27 cellular contexts compared by ENCODE assay signal in genomic region chr4:74018116-74018515, GRCh38. TPM values are rescaled to one million over a fixed set of nuclear protein-coding genes. Genes with fewer than 3 reads are reported as not detected.
"Had no signal": no experiment of that assay in that cellular context is flagged by ENCODE, and none has a peak within 500 bp of the region (broad histone marks: within the 10 kb centered on the region; RNA-seq: fewer than 3 reads in every experiment).

No MANE protein-coding gene starts in this region.

- H3K27me3 ChIP-seq: ascending aorta had no signal

- H3K27ac ChIP-seq: ascending aorta, SK-N-MC had no signal

- H3K4me3 ChIP-seq: ascending aorta, SK-N-MC had no signal

- ATAC-seq: activated naive CD8-positive, alpha-beta T cell treated with anti-CD3 and anti-CD28 coated beads, Interleukin-2, amount 50 U/mL, for 24 hours; Panc1; Right ventricle myocardium inferior; T-cell had no signal

- H3K4me1 ChIP-seq: ascending aorta had no signal

- H3K36me3 ChIP-seq: ascending aorta had no signal

- DNase-seq: activated B cell treated with CpG ODN at 0.5 μM for 24 hours; activated CD4-positive, alpha-beta memory T cell treated with anti-CD3 and anti-CD28 coated beads for 36 hours; activated CD4-positive, alpha-beta T cell treated with anti-CD3 and anti-CD28 coated beads, Interleukin-2, amount 10 ng/mL, durations not matched to agents 7 days and 5 days; activated CD8-positive, alpha-beta memory T cell treated with anti-CD3 and anti-CD28 coated beads for 24 hours; activated effector memory CD4-positive, alpha-beta T cell treated with anti-CD3 and anti-CD28 coated beads, Interleukin-2, amount 50 U/mL, for 16 hours; activated naive CD4-positive, alpha-beta T cell treated with Interleukin-2 at 50 U/mL for 16 hours; activated naive CD8-positive, alpha-beta T cell treated with anti-CD3 and anti-CD28 coated beads, Interleukin-2, amount 50 U/mL, for 24 hours; activated T-cell treated with anti-CD3 and anti-CD28 coated beads, Interleukin-2, amount 50 U/mL, for 4 hours; amniotic stem cell; NCI-H1105 treated with DMSO at 0.1 percent for 48 hours; NCI-H146; NCI-H187 treated with DMSO at 0.1 percent for 48 hours; NCI-H2081 treated with DMSO at 0.1 percent for 48 hours; NCI-H2171; NCI-H2227 treated with DMSO at 0.1 percent for 48 hours; NCI-H446 treated with DMSO at 0.1 percent for 48 hours; NCI-H524 treated with DMSO at 0.1 percent for 48 hours; NCI-H748 treated with DMSO at 0.1 percent for 48 hours; RPMI8226; T-cell; T1000 had no signal

- H3K9me3 ChIP-seq: ascending aorta had no signal

RNA-seq across cellular contexts. Expression of gene CXCL5, which starts 19.6 kb away (rescaled TPM):
- total RNA-seq: activated B cell treated with CpG ODN at 0.5 μM for 24 hours; activated CD4-positive, alpha-beta memory T cell treated with anti-CD3 and anti-CD28 coated beads for 36 hours; activated CD4-positive, alpha-beta T cell treated with anti-CD3 and anti-CD28 coated beads, Interleukin-2, amount 10 ng/mL, durations not matched to agents 7 days and 5 days; activated naive CD4-positive, alpha-beta T cell treated with anti-CD3 and anti-CD28 coated beads, Interleukin-2, amount 50 U/mL, for 72 hours; activated T-cell treated with anti-CD3 and anti-CD28 coated beads, Interleukin-2, amount 50 U/mL, for 4 hours; ascending aorta; OCI-LY7 had no signal

RNA-seq across cellular contexts. Expression of gene CXCL3, which starts 20.4 kb away (rescaled TPM):
- total RNA-seq: activated B cell treated with CpG ODN at 0.5 μM for 24 hours; activated CD4-positive, alpha-beta memory T cell treated with anti-CD3 and anti-CD28 coated beads for 36 hours; activated CD4-positive, alpha-beta T cell treated with anti-CD3 and anti-CD28 coated beads, Interleukin-2, amount 10 ng/mL, durations not matched to agents 7 days and 5 days; activated naive CD4-positive, alpha-beta T cell treated with anti-CD3 and anti-CD28 coated beads, Interleukin-2, amount 50 U/mL, for 72 hours; ascending aorta; OCI-LY7 had no signal

RNA-seq across cellular contexts. Expression of gene PPBP, which starts 30.1 kb away (rescaled TPM):
- total RNA-seq: activated CD4-positive, alpha-beta memory T cell treated with anti-CD3 and anti-CD28 coated beads for 36 hours; activated CD4-positive, alpha-beta T cell treated with anti-CD3 and anti-CD28 coated beads, Interleukin-2, amount 10 ng/mL, durations not matched to agents 7 days and 5 days; activated naive CD4-positive, alpha-beta T cell treated with anti-CD3 and anti-CD28 coated beads, Interleukin-2, amount 50 U/mL, for 72 hours; activated T-cell treated with anti-CD3 and anti-CD28 coated beads, Interleukin-2, amount 50 U/mL, for 4 hours; ascending aorta; OCI-LY7 had no signal

RNA-seq across cellular contexts. Expression of gene PF4, which starts 36.3 kb away (rescaled TPM):
- total RNA-seq: activated B cell treated with CpG ODN at 0.5 μM for 24 hours; activated CD4-positive, alpha-beta memory T cell treated with anti-CD3 and anti-CD28 coated beads for 36 hours; activated CD4-positive, alpha-beta T cell treated with anti-CD3 and anti-CD28 coated beads, Interleukin-2, amount 10 ng/mL, durations not matched to agents 7 days and 5 days; activated naive CD4-positive, alpha-beta T cell treated with anti-CD3 and anti-CD28 coated beads, Interleukin-2, amount 50 U/mL, for 72 hours; activated T-cell treated with anti-CD3 and anti-CD28 coated beads, Interleukin-2, amount 50 U/mL, for 4 hours; OCI-LY7 had no signal
